ENCODE assay signal across 29 cellular contexts in the genomic region with DNA sequence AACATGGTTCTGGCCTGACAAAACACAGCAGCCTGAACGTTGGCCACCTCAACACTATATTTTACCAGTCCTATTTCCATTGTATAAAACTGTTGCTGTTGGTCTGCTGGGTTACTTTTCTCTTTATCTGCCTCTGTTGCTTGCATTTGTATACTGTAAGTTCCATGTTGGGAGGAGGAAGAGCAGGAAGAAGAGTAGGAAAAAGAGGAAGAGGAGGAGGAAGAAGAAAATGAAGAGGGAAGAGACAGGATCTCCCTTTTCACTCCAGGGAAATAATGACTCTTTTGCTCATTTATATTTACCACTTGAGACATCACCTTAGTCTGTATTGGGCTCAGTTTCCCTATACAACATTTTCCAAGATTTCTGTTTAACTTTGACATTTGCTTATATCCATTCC.
"Had no signal": no experiment of that assay in that cellular context is flagged by ENCODE, and none has a peak within 500 bp of the region (broad histone marks: within the 10 kb centered on the region; RNA-seq: fewer than 3 reads in every experiment).

No MANE protein-coding gene starts in this region.

- H3K36me3 Mint-ChIP-seq: activated naive CD4-positive, alpha-beta T cell treated with anti-CD3 and anti-CD28 coated beads, Interleukin-2, amount 10 ng/mL, durations not matched to agents 7 days and 5 days; activated naive CD8-positive, alpha-beta T cell treated with anti-CD3 and anti-CD28 coated beads, Interleukin-2, amount 10 ng/mL, durations not matched to agents 7 days and 5 days; brain; mesothelial cell of epicardium; naive B cell had no signal

- H3K36me3 ChIP-seq: ascending aorta, right atrium auricular region, transverse colon, WERI-Rb-1 had no signal

- H3K27me3 Mint-ChIP-seq: activated naive CD8-positive, alpha-beta T cell treated with anti-CD3 and anti-CD28 coated beads, Interleukin-2, amount 10 ng/mL, durations not matched to agents 7 days and 5 days; brain; naive B cell had no signal

- DNase-seq: activated CD4-positive, alpha-beta T cell treated with anti-CD3 and anti-CD28 coated beads for 48 hours; activated CD4-positive, alpha-beta T cell treated with anti-CD3 and anti-CD28 coated beads, Interleukin-2, amount 50 U/mL, for 48 hours; activated CD8-positive, alpha-beta memory T cell treated with anti-CD3 and anti-CD28 coated beads for 24 hours; activated CD8-positive, alpha-beta memory T cell treated with anti-CD3 and anti-CD28 coated beads, Interleukin-2, amount 50 U/mL, for 4 hours; activated effector memory CD4-positive, alpha-beta T cell treated with anti-CD3 and anti-CD28 coated beads, Interleukin-2, amount 50 U/mL, for 16 hours; activated naive CD4-positive, alpha-beta T cell treated with anti-CD3 and anti-CD28 coated beads, Interleukin-2, amount 10 ng/mL, durations not matched to agents 7 days and 5 days; activated naive CD8-positive, alpha-beta T cell treated with anti-CD3 and anti-CD28 coated beads, Interleukin-2, amount 10 ng/mL, durations not matched to agents 7 days and 5 days; activated T-cell treated with anti-CD3 and anti-CD28 coated beads, Interleukin-2, amount 50 U/mL, for 1 hour; dorsolateral prefrontal cortex; effector memory CD4-positive, alpha-beta T cell; foreskin fibroblast; head of caudate nucleus; naive B cell; occipital lobe; stimulated activated CD4-positive, alpha-beta T cell treated with anti-CD3 and anti-CD28 coated beads, Interleukin-15, amount 100 ng/mL, for 24 hours; stimulated activated naive CD4-positive, alpha-beta T cell; T1000; testis; transverse colon; WERI-Rb-1 had no signal

- H3K9me3 ChIP-seq: right atrium auricular region, testis, transverse colon had no signal

- H3K4me3 Mint-ChIP-seq: activated naive CD4-positive, alpha-beta T cell treated with anti-CD3 and anti-CD28 coated beads, Interleukin-2, amount 10 ng/mL, durations not matched to agents 7 days and 5 days; activated naive CD8-positive, alpha-beta T cell treated with anti-CD3 and anti-CD28 coated beads, Interleukin-2, amount 10 ng/mL, durations not matched to agents 7 days and 5 days; activated T-helper 1 cell treated with anti-CD3 and anti-CD28 coated beads, Interleukin-12 subunit alpha, Interleukin-12 subunit beta, Interleukin-2, Interleukin-4 antibody, amounts not matched to agents 30 ng/mL and 10 ng/mL and 1 ng/mL, durations not matched to agents 14 hours and 24 hours and 36 hours; brain; mesothelial cell of epicardium; naive B cell; neural crest cell; T-helper 1 cell treated with Interleukin-12 subunit alpha and Interleukin-12 subunit beta and Interleukin-4 antibody, amounts not matched to agents 30 μg/mL and 1 μg/mL, for 36 hours had no signal

- H3K4me1 ChIP-seq: ascending aorta, right atrium auricular region, testis had no signal

- H3K9me3 Mint-ChIP-seq: activated naive CD4-positive, alpha-beta T cell treated with anti-CD3 and anti-CD28 coated beads, Interleukin-2, amount 10 ng/mL, durations not matched to agents 7 days and 5 days; activated naive CD8-positive, alpha-beta T cell treated with anti-CD3 and anti-CD28 coated beads, Interleukin-2, amount 10 ng/mL, durations not matched to agents 7 days and 5 days; activated T-helper 1 cell treated with anti-CD3 and anti-CD28 coated beads, Interleukin-12 subunit alpha, Interleukin-12 subunit beta, Interleukin-2, Interleukin-4 antibody, amounts not matched to agents 30 ng/mL and 10 ng/mL and 1 ng/mL, durations not matched to agents 14 hours and 24 hours and 36 hours; brain; mesothelial cell of epicardium; naive B cell; neural crest cell; T-helper 1 cell treated with Interleukin-12 subunit alpha and Interleukin-12 subunit beta and Interleukin-4 antibody, amounts not matched to agents 30 μg/mL and 1 μg/mL, for 36 hours had no signal

- H3K4me1 Mint-ChIP-seq: brain, neural crest cell had no signal

- H3K27me3 ChIP-seq: ascending aorta, dorsolateral prefrontal cortex, right atrium auricular region, testis, transverse colon had no signal

- H3K27ac Mint-ChIP-seq: activated naive CD4-positive, alpha-beta T cell treated with anti-CD3 and anti-CD28 coated beads, Interleukin-2, amount 10 ng/mL, durations not matched to agents 7 days and 5 days; activated naive CD8-positive, alpha-beta T cell treated with anti-CD3 and anti-CD28 coated beads, Interleukin-2, amount 10 ng/mL, durations not matched to agents 7 days and 5 days; activated T-helper 1 cell treated with anti-CD3 and anti-CD28 coated beads, Interleukin-12 subunit alpha, Interleukin-12 subunit beta, Interleukin-2, Interleukin-4 antibody, amounts not matched to agents 30 ng/mL and 10 ng/mL and 1 ng/mL, durations not matched to agents 14 hours and 24 hours and 36 hours; brain; mesothelial cell of epicardium; T-helper 1 cell treated with Interleukin-12 subunit alpha and Interleukin-12 subunit beta and Interleukin-4 antibody, amounts not matched to agents 30 μg/mL and 1 μg/mL, for 36 hours had no signal

- ATAC-seq: activated CD4-positive, CD25-positive, alpha-beta regulatory T cell treated with anti-CD3 and anti-CD28 coated beads, Interleukin-2, amount 50 U/mL, for 24 hours had no signal

- H3K4me3 ChIP-seq: ascending aorta, coronary artery, dorsolateral prefrontal cortex, right atrium auricular region, testis, transverse colon had no signal

- H3K27ac ChIP-seq: ascending aorta, coronary artery, dorsolateral prefrontal cortex, right atrium auricular region, testis, transverse colon, WERI-Rb-1 had no signal
